1 cellular context compared by ENCODE assay signal in the genomic region with DNA sequence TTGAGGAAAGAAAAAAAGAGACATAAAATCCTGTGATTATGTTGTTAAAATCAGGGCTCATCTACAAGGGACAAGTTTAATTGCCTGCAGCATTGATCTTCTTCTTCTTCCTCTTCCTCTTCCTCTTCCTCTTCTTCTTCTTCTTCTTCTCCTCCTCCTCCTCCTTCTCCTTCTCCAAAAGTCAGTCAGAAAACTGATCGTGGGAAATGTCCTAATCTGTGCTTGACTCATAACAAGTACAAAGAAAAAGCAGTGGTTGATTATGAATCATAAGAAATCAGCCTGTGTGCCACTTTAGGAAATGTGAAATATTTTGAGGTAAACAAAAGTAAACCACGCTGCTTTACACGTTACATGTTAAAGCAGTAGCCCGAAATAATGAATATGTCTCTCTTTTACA.
TF ChIP-seq lines count a peak whose summit lies in the region.

No MANE protein-coding gene starts in this region.

TF ChIP-seq in GM12878, 131 proteins besides CTCF, POLR2A, EP300 and RAD21:
- TF ChIP-seq NFYA (IDR thresholded peaks at IDR 0.05; ENCODE audit: borderline replicate concordance, low read depth, low read length) (no peak), ETV6 (conservative IDR thresholded peaks at IDR 0.05 in 1 of 2, IDR thresholded peaks at IDR 0.05 in 1 of 2; ENCODE audit: borderline replicate concordance in 1 of 2, low read depth in 1 of 2) (peak in 1 of 2 experiments; percentile 61; a peak in 1 of 4 replicates), IKZF2 (IDR thresholded peaks at IDR 0.05) (peak in 1 of 2 experiments; percentile 54; a peak in 1 of 4 replicates), JUNB (IDR thresholded peaks at IDR 0.05) (peak; percentile 40; the same call in 1 of the 2 replicates), POU2F2 (IDR thresholded peaks at IDR 0.05; ENCODE audit: borderline replicate concordance, low read depth, low read length) (no peak), RUNX3 (IDR thresholded peaks at IDR 0.05; ENCODE audit: low read length) (peak; percentile 36; the same call in 1 of the 2 replicates), ZNF217 (IDR thresholded peaks at IDR 0.05) (no peak)
- TF ChIP-seq, protein P1, sequence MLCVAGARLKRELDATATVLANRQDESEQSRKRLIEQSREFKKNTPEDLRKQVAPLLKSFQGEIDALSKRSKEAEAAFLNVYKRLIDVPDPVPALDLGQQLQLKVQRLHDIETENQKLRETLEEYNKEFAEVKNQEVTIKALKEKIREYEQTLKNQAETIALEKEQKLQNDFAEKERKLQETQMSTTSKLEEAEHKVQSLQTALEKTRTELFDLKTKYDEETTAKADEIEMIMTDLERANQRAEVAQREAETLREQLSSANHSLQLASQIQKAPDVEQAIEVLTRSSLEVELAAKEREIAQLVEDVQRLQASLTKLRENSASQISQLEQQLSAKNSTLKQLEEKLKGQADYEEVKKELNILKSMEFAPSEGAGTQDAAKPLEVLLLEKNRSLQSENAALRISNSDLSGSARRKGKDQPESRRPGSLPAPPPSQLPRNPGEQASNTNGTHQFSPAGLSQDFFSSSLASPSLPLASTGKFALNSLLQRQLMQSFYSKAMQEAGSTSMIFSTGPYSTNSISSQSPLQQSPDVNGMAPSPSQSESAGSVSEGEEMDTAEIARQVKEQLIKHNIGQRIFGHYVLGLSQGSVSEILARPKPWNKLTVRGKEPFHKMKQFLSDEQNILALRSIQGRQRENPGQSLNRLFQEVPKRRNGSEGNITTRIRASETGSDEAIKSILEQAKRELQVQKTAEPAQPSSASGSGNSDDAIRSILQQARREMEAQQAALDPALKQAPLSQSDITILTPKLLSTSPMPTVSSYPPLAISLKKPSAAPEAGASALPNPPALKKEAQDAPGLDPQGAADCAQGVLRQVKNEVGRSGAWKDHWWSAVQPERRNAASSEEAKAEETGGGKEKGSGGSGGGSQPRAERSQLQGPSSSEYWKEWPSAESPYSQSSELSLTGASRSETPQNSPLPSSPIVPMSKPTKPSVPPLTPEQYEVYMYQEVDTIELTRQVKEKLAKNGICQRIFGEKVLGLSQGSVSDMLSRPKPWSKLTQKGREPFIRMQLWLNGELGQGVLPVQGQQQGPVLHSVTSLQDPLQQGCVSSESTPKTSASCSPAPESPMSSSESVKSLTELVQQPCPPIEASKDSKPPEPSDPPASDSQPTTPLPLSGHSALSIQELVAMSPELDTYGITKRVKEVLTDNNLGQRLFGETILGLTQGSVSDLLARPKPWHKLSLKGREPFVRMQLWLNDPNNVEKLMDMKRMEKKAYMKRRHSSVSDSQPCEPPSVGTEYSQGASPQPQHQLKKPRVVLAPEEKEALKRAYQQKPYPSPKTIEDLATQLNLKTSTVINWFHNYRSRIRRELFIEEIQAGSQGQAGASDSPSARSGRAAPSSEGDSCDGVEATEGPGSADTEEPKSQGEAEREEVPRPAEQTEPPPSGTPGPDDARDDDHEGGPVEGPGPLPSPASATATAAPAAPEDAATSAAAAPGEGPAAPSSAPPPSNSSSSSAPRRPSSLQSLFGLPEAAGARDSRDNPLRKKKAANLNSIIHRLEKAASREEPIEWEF (IDR thresholded peaks at IDR 0.05; ENCODE audit: insufficient replicate concordance, low read depth, low read length) = no peak
- TF ChIP-seq, protein P2, sequence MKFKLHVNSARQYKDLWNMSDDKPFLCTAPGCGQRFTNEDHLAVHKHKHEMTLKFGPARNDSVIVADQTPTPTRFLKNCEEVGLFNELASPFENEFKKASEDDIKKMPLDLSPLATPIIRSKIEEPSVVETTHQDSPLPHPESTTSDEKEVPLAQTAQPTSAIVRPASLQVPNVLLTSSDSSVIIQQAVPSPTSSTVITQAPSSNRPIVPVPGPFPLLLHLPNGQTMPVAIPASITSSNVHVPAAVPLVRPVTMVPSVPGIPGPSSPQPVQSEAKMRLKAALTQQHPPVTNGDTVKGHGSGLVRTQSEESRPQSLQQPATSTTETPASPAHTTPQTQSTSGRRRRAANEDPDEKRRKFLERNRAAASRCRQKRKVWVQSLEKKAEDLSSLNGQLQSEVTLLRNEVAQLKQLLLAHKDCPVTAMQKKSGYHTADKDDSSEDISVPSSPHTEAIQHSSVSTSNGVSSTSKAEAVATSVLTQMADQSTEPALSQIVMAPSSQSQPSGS (IDR thresholded peaks at IDR 0.05; ENCODE audit: low read length) = 0 out of 2 replicates have a peak, but pooled peaks have one; percentile 24
- TF ChIP-seq, protein P3, sequence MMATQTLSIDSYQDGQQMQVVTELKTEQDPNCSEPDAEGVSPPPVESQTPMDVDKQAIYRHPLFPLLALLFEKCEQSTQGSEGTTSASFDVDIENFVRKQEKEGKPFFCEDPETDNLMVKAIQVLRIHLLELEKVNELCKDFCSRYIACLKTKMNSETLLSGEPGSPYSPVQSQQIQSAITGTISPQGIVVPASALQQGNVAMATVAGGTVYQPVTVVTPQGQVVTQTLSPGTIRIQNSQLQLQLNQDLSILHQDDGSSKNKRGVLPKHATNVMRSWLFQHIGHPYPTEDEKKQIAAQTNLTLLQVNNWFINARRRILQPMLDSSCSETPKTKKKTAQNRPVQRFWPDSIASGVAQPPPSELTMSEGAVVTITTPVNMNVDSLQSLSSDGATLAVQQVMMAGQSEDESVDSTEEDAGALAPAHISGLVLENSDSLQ (IDR thresholded peaks at IDR 0.05) = no peak
